ENCODE assay signal across 8 cellular contexts in genomic region chr7:99505324-99505662, GRCh38. TPM values are rescaled to one million over a fixed set of nuclear protein-coding genes. Genes with fewer than 3 reads are reported as not detected.
A peak's percentile ranks its signal among the peaks of the same experiment; 100 is the strongest.
DNase-seq lines count a peak whose midpoint lies in the region; ATAC-seq and TF ChIP-seq lines count a peak whose summit lies in the region.

No MANE protein-coding gene starts in this region.

- H3K36me3 ChIP-seq in left ventricle myocardium inferior, result no peaks in the 10 kb centered on the region
- peaks cover 15% of the 10 kb centered on the region for H3K36me3 ChIP-seq in WERI-Rb-1
- H3K36me3 ChIP-seq in hepatocyte (replicated peaks; ENCODE audit: insufficient read depth, low read depth), result no peaks in the 10 kb centered on the region

- H3K4me1 Mint-ChIP-seq in stimulated activated naive CD8-positive, alpha-beta T cell treated with anti-CD3 and anti-CD28 coated beads, Interleukin-15, amount 100 ng/mL, for 72 hours, result peaks cover 34% of the 10 kb centered on the region

- peaks cover 3% of the 10 kb centered on the region for H4K20me1 ChIP-seq in hepatocyte (ENCODE audit: insufficient read depth, poor library complexity, severe bottlenecking)

- peak overlapping the region; percentile 88 for H3K4me2 ChIP-seq in hepatocyte

- ATAC-seq in Right ventricle myocardium inferior, result no peak
- peak; percentile 1 for ATAC-seq in stimulated activated naive CD8-positive, alpha-beta T cell treated with anti-CD3 and anti-CD28 coated beads, Interleukin-15, amount 100 ng/mL, for 72 hours

- H3K27me3 ChIP-seq in left ventricle myocardium inferior (ENCODE audit: low read depth) (no peaks in the 10 kb centered on the region), WERI-Rb-1 (ENCODE audit: insufficient read depth, low read depth, severe bottlenecking) (no peaks in the 10 kb centered on the region), hepatocyte (no peaks in the 10 kb centered on the region)

- peaks cover 58% of the 10 kb centered on the region for H3K79me2 ChIP-seq in hepatocyte

- no peaks in the 10 kb centered on the region for H3K27me3 Mint-ChIP-seq in stimulated activated naive CD8-positive, alpha-beta T cell treated with anti-CD3 and anti-CD28 coated beads, Interleukin-15, amount 100 ng/mL, for 72 hours

- H3K4me1 ChIP-seq in left ventricle myocardium inferior (peaks cover 52% of the 10 kb centered on the region), hepatocyte (ENCODE audit: insufficient read depth) (peaks cover 9% of the 10 kb centered on the region)

- H3K9me2 ChIP-seq in hepatocyte (replicated peaks; ENCODE audit: insufficient read depth), result no peaks in the 10 kb centered on the region

- H3K4me3 ChIP-seq in left ventricle myocardium inferior (peak overlapping the region; percentile 71), WERI-Rb-1 (ENCODE audit: low read depth, low read length) (peak overlapping the region; percentile 84), hepatocyte (peak overlapping the region; percentile 84)

- no peak for TF ChIP-seq CTCF in left ventricle myocardium inferior (IDR thresholded peaks at IDR 0.05; ENCODE audit: borderline replicate concordance)
- TF ChIP-seq CTCF in WERI-Rb-1 (IDR thresholded peaks at IDR 0.05; ENCODE audit: low read depth, low read length), result no peak
- no peak for TF ChIP-seq CTCF in hepatocyte (IDR thresholded peaks at IDR 0.05; ENCODE audit: poor library complexity)

- peak overlapping the region; percentile 85 to 88 for H3K4me3 Mint-ChIP-seq in stimulated activated naive CD8-positive, alpha-beta T cell treated with anti-CD3 and anti-CD28 coated beads, Interleukin-15, amount 100 ng/mL, for 72 hours

- no peaks in the 10 kb centered on the region for H3K9me3 ChIP-seq in left ventricle myocardium inferior (replicated peaks)
- no peaks in the 10 kb centered on the region for H3K9me3 ChIP-seq in WERI-Rb-1 (ENCODE audit: severe bottlenecking)
- no peaks in the 10 kb centered on the region for H3K9me3 ChIP-seq in hepatocyte (ENCODE audit: low read depth)

- H3K9me3 Mint-ChIP-seq in stimulated activated naive CD8-positive, alpha-beta T cell treated with anti-CD3 and anti-CD28 coated beads, Interleukin-15, amount 100 ng/mL, for 72 hours, result peaks cover 6 to 7% of the 10 kb centered on the region in 2 donors

- 3% methylated on average over 10 of the region's 11 CpGs for WGBS in hepatocyte (ENCODE audit: low lambda C conversion rate, missing lambda C conversion rate)

- H3K27ac ChIP-seq in left ventricle myocardium inferior (replicated peaks), result peak overlapping the region; percentile 99
- peak overlapping the region; percentile 95 for H3K27ac ChIP-seq in WERI-Rb-1
- H3K27ac ChIP-seq in hepatocyte, result peak overlapping the region; percentile 93

- peak overlapping the region; percentile 31 for H2AFZ ChIP-seq in hepatocyte

- intact Hi-C loops in left ventricle myocardium inferior (cut with micrococcal nuclease) (no loop called here), Right ventricle myocardium inferior (cut with DNase I) (loop anchor here (2.0 kb wide), 2 partner anchors 32 to 66 kb away; partner anchors contain the start of genes CPSF4, PTCD1 and ZNF789)

- DNase-seq in left ventricle myocardium inferior (no peak), Right ventricle myocardium inferior (ENCODE audit: missing footprints) (no peak), WERI-Rb-1 (no peak), hepatocyte (ENCODE audit: low spot score) (no peak), amygdala (lab: John Stamatoyannopoulos, UW) (no peak)
- no peak for DNase-seq in stimulated activated naive CD8-positive, alpha-beta T cell treated with anti-CD3 and anti-CD28 coated beads, Interleukin-15, amount 100 ng/mL, for 72 hours
- DNase-seq in activated CD4-positive, alpha-beta T cell treated with anti-CD3 and anti-CD28 coated beads for 48 hours, result no peak
- no peak for DNase-seq in activated CD8-positive, alpha-beta memory T cell treated with anti-CD3 and anti-CD28 coated beads for 24 hours

- peak overlapping the region; percentile 93 for H3K27ac Mint-ChIP-seq in stimulated activated naive CD8-positive, alpha-beta T cell treated with anti-CD3 and anti-CD28 coated beads, Interleukin-15, amount 100 ng/mL, for 72 hours

RNA-seq across cellular contexts. Expression of gene ZKSCAN5, which starts 0.8 kb away (rescaled TPM):
- total RNA-seq in left ventricle myocardium inferior, result 6.0 TPM
- total RNA-seq in Right ventricle myocardium inferior, result 6.7 TPM
- total RNA-seq in hepatocyte, result 10.6 and 11.3 TPM in 2 replicates
- polyA plus RNA-seq in hepatocyte, result 6.2 and 6.9 TPM in 2 replicates

RNA-seq across cellular contexts. Expression of gene ZNF394, which starts 5.2 kb away (rescaled TPM):
- total RNA-seq in left ventricle myocardium inferior, result 15.6 TPM
- total RNA-seq in Right ventricle myocardium inferior, result 17.6 TPM
- total RNA-seq in hepatocyte, result 19.4 and 23.8 TPM in 2 replicates
- 17.2 and 18.4 TPM in 2 replicates for polyA plus RNA-seq in hepatocyte

RNA-seq across cellular contexts. Expression of gene ZNF789, which starts 32.6 kb away (rescaled TPM):
- total RNA-seq in left ventricle myocardium inferior (3.3 TPM), Right ventricle myocardium inferior (2.9 TPM), hepatocyte (7.0 and 11.3 TPM in 2 replicates)
- polyA plus RNA-seq in hepatocyte, result 5.5 and 8.1 TPM in 2 replicates

RNA-seq across cellular contexts. Expression of gene ATP5MF, which starts 39.3 kb away (rescaled TPM):
- total RNA-seq in left ventricle myocardium inferior (834 TPM), Right ventricle myocardium inferior (961 TPM), hepatocyte (2,783 and 3,615 TPM in 2 replicates)
- 785 and 822 TPM in 2 replicates for polyA plus RNA-seq in hepatocyte

RNA-seq across cellular contexts. Expression of gene FAM200A, which starts 46.6 kb away (rescaled TPM):
- 6.4 TPM for total RNA-seq in left ventricle myocardium inferior
- total RNA-seq in Right ventricle myocardium inferior, result 6.8 TPM
- 6.3 and 7.2 TPM in 2 replicates for total RNA-seq in hepatocyte
- polyA plus RNA-seq in hepatocyte, result 3.7 and 4.4 TPM in 2 replicates
